In genomic region chr5:11785771-11786342, GRCh38 we compare ENCODE assay signal across 15 cellular contexts.
"Had no signal": no experiment of that assay in that cellular context is flagged by ENCODE, and none has a peak within 500 bp of the region (broad histone marks: within the 10 kb centered on the region; RNA-seq: fewer than 3 reads in every experiment).

No MANE protein-coding gene starts in this region.

- H3K36me3 ChIP-seq: tibial artery had no signal

- H3K27ac ChIP-seq: foreskin keratinocyte, tibial artery had no signal

- H3K4me1 ChIP-seq: foreskin keratinocyte, tibial artery had no signal

- H3K9me3 ChIP-seq: mucosa of descending colon, tibial artery had no signal

- H3K4me3 ChIP-seq: mucosa of descending colon, tibial artery had no signal

- H3K27me3 ChIP-seq: foreskin keratinocyte, tibial artery had no signal

- DNase-seq: activated CD4-positive, alpha-beta memory T cell treated with anti-CD3 and anti-CD28 coated beads for 36 hours; activated CD4-positive, alpha-beta T cell treated with anti-CD3 and anti-CD28 coated beads for 48 hours; activated effector memory CD4-positive, alpha-beta T cell treated with Interleukin-2 at 50 U/mL for 16 hours; activated naive CD4-positive, alpha-beta T cell treated with anti-CD3 and anti-CD28 coated beads for 36 hours; activated T-cell treated with anti-CD3 and anti-CD28 coated beads, Interleukin-2, amount 50 U/mL, for 72 hours; effector CD8-positive, alpha-beta T cell; foreskin keratinocyte; left cardiac atrium; mesenchymal stem cell; mucosa of descending colon; naive B cell; occipital lobe; stimulated activated CD4-positive, alpha-beta T cell treated with anti-CD3 and anti-CD28 coated beads, Interleukin-4, amount 100 ng/mL, for 4 hours; T-helper 2 cell; tibial artery had no signal

- ATAC-seq: activated T-cell treated with anti-CD3 and anti-CD28 coated beads, Interleukin-2, amount 50 U/mL, for 72 hours; foreskin keratinocyte; mucosa of descending colon had no signal
